Comparison of ENCODE assay signal across 1 cellular context in the genomic region with DNA sequence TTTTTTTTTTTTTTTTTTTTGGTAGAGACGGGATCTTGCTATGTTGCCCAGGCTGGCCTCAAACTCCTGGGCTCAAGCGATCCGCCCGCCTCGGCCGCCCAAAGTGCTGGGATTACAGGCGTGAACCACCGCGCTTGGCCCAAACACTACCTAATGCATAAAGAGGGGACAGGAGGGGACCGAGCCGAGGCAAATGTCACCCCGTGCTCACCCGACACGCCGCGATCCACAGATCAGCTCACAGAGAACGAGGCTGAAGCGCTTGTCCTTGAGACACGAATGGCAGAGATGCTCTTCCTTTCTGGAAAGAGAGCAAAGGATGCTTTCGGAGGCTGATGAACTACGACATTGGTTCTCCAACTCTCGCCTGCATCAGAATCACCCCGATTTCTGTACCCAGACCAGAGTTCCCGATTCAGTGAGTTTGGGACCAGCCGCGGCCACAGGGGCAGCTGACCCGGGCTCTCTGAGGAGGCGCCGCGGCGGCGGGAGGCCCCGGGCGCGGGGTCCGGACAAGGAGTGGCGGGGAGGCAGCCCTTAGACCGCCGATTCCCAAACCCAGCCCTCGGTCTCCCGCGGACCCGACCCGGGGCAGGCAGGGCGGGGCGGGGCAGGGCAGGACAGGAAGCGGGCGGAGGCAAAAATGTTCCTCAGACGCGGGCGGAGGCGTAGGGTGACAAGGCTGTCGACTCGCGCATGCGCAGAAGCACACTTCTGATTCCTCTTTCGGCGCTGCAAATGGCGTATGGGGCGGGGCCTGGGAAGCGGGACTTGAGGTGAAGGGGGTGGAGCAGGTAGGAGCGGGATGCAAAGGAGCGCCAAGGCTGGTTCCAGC.
TF ChIP-seq lines count a peak whose summit lies in the region.

Gene ZNF699, minus strand, starts transcription at position 700 of the 835 bp plus-strand sequence. CDS start 4,719 bp downstream, outside the sequence.

TF ChIP-seq in HepG2, 621 proteins besides CTCF, POLR2A, EP300 and RAD21 (continued from another document and continues in another):
- TF ChIP-seq, protein P1, sequence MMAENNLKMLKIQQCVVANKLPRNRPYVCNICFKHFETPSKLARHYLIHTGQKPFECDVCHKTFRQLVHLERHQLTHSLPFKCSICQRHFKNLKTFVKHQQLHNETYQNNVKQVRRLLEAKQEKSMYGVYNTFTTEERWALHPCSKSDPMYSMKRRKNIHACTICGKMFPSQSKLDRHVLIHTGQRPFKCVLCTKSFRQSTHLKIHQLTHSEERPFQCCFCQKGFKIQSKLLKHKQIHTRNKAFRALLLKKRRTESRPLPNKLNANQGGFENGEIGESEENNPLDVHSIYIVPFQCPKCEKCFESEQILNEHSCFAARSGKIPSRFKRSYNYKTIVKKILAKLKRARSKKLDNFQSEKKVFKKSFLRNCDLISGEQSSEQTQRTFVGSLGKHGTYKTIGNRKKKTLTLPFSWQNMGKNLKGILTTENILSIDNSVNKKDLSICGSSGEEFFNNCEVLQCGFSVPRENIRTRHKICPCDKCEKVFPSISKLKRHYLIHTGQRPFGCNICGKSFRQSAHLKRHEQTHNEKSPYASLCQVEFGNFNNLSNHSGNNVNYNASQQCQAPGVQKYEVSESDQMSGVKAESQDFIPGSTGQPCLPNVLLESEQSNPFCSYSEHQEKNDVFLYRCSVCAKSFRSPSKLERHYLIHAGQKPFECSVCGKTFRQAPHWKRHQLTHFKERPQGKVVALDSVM (CRISPR knock-in tag; IDR thresholded peaks at IDR 0.05) = 0 out of 2 replicates have a peak, but pooled peaks have one; percentile 12
- TF ChIP-seq SYNCRIP (IDR thresholded peaks at IDR 0.05; ENCODE audit: insufficient read depth, low read depth, low read length) (no peak), ZBTB20 (CRISPR knock-in tag; IDR thresholded peaks at IDR 0.05; ENCODE audit: borderline replicate concordance, low read depth) (no peak), HNF1B (CRISPR knock-in tag; IDR thresholded peaks at IDR 0.05) (no peak), SETDB1 (CRISPR knock-in tag; IDR thresholded peaks at IDR 0.05; ENCODE audit: borderline replicate concordance) (no peak), KAT8 (CRISPR knock-in tag; IDR thresholded peaks at IDR 0.05) (peak; percentile 47; the same call in 1 of the 2 replicates), POLR2AphosphoS5 (IDR thresholded peaks at IDR 0.05; ENCODE audit: low read depth, low read length) (peak; percentile 41; the same call in 1 of the 2 replicates), JUN (CRISPR knock-in tag; IDR thresholded peaks at IDR 0.05) (no peak), BRCA1 (CRISPR knock-in tag; IDR thresholded peaks at IDR 0.05) (no peak), ZNF747 (CRISPR knock-in tag; IDR thresholded peaks at IDR 0.05; ENCODE audit: borderline replicate concordance) (no peak), ZMYM2 (CRISPR knock-in tag; IDR thresholded peaks at IDR 0.05) (no peak), ZNF552 (CRISPR knock-in tag; IDR thresholded peaks at IDR 0.05; ENCODE audit: borderline replicate concordance) (no peak), MED8 (CRISPR knock-in tag; IDR thresholded peaks at IDR 0.05; ENCODE audit: insufficient replicate concordance) (no peak), ZSCAN5A (CRISPR knock-in tag; IDR thresholded peaks at IDR 0.05; ENCODE audit: borderline replicate concordance) (no peak), ZNF20 (CRISPR knock-in tag; IDR thresholded peaks at IDR 0.05) (no peak), ZC3H4 (CRISPR knock-in tag; IDR thresholded peaks at IDR 0.05; ENCODE audit: borderline replicate concordance) (no peak), ZNF768 (CRISPR knock-in tag; IDR thresholded peaks at IDR 0.05) (peak; percentile 16; the same call in 1 of the 2 replicates), ZBTB43 (CRISPR knock-in tag; conservative IDR thresholded peaks at IDR 0.05) (no peak), ZNF788 (CRISPR knock-in tag; IDR thresholded peaks at IDR 0.05; ENCODE audit: borderline replicate concordance) (peak; percentile 12; the same call in 1 of the 2 replicates), JDP2 (CRISPR knock-in tag; IDR thresholded peaks at IDR 0.05; ENCODE audit: borderline replicate concordance) (no peak), NR1H2 (CRISPR knock-in tag; IDR thresholded peaks at IDR 0.05; ENCODE audit: borderline replicate concordance, low read depth) (no peak), ZNF816 (CRISPR knock-in tag; IDR thresholded peaks at IDR 0.05; ENCODE audit: borderline replicate concordance) (no peak), NR0B2 (CRISPR knock-in tag; IDR thresholded peaks at IDR 0.05) (no peak), HOXA3 (CRISPR knock-in tag; IDR thresholded peaks at IDR 0.05) (peak; percentile 36; the same call in 1 of the 2 replicates), PPARG (CRISPR knock-in tag; conservative IDR thresholded peaks at IDR 0.05) (no peak), ZIK1 (CRISPR knock-in tag; IDR thresholded peaks at IDR 0.05; ENCODE audit: borderline replicate concordance, low read depth) (no peak), REXO4 (CRISPR knock-in tag; IDR thresholded peaks at IDR 0.05; ENCODE audit: borderline replicate concordance) (no peak), FOXP1 (IDR thresholded peaks at IDR 0.05) (no peak), FOXP1 (CRISPR knock-in tag; IDR thresholded peaks at IDR 0.05) (no peak), RBM22 (optimal IDR thresholded peaks at IDR 0.05; ENCODE audit: low read length) (no peak), TBP (CRISPR knock-in tag; IDR thresholded peaks at IDR 0.05) (no peak), CBX1 (IDR thresholded peaks at IDR 0.05; ENCODE audit: low read depth) (no peak), SPEN (CRISPR knock-in tag; IDR thresholded peaks at IDR 0.05; ENCODE audit: low read depth) (no peak)
- TF ChIP-seq, protein P2, sequence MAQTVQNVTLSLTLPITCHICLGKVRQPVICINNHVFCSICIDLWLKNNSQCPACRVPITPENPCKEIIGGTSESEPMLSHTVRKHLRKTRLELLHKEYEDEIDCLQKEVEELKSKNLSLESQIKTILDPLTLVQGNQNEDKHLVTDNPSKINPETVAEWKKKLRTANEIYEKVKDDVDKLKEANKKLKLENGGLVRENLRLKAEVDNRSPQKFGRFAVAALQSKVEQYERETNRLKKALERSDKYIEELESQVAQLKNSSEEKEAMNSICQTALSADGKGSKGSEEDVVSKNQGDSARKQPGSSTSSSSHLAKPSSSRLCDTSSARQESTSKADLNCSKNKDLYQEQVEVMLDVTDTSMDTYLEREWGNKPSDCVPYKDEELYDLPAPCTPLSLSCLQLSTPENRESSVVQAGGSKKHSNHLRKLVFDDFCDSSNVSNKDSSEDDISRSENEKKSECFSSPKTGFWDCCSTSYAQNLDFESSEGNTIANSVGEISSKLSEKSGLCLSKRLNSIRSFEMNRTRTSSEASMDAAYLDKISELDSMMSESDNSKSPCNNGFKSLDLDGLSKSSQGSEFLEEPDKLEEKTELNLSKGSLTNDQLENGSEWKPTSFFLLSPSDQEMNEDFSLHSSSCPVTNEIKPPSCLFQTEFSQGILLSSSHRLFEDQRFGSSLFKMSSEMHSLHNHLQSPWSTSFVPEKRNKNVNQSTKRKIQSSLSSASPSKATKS (CRISPR knock-in tag; IDR thresholded peaks at IDR 0.05) = no peak
- TF ChIP-seq, protein P3, sequence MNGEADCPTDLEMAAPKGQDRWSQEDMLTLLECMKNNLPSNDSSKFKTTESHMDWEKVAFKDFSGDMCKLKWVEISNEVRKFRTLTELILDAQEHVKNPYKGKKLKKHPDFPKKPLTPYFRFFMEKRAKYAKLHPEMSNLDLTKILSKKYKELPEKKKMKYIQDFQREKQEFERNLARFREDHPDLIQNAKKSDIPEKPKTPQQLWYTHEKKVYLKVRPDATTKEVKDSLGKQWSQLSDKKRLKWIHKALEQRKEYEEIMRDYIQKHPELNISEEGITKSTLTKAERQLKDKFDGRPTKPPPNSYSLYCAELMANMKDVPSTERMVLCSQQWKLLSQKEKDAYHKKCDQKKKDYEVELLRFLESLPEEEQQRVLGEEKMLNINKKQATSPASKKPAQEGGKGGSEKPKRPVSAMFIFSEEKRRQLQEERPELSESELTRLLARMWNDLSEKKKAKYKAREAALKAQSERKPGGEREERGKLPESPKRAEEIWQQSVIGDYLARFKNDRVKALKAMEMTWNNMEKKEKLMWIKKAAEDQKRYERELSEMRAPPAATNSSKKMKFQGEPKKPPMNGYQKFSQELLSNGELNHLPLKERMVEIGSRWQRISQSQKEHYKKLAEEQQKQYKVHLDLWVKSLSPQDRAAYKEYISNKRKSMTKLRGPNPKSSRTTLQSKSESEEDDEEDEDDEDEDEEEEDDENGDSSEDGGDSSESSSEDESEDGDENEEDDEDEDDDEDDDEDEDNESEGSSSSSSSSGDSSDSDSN (CRISPR knock-in tag; IDR thresholded peaks at IDR 0.05) = peak; percentile 41; the same call in 1 of the 2 replicates
- TF ChIP-seq, protein P4, sequence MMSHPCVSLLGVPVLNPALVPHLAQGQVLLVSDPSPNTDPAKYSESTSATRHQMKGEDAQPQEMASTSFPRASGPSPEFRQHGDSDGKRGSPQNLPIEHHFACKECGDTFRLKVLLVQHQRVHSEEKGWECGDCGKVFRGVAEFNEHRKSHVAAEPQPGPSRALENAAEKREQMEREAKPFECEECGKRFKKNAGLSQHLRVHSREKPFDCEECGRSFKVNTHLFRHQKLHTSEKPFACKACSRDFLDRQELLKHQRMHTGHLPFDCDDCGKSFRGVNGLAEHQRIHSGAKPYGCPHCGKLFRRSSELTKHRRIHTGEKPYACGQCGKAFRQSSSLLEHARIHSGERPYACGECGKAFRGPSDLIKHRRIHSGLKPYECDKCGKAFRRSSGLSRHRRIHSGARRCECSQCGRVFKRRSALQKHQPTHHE (CRISPR knock-in tag; IDR thresholded peaks at IDR 0.05; ENCODE audit: borderline replicate concordance) = no peak
- TF ChIP-seq, protein P5, sequence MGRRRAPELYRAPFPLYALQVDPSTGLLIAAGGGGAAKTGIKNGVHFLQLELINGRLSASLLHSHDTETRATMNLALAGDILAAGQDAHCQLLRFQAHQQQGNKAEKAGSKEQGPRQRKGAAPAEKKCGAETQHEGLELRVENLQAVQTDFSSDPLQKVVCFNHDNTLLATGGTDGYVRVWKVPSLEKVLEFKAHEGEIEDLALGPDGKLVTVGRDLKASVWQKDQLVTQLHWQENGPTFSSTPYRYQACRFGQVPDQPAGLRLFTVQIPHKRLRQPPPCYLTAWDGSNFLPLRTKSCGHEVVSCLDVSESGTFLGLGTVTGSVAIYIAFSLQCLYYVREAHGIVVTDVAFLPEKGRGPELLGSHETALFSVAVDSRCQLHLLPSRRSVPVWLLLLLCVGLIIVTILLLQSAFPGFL (CRISPR knock-in tag; IDR thresholded peaks at IDR 0.05) = no peak
- TF ChIP-seq, protein P6, sequence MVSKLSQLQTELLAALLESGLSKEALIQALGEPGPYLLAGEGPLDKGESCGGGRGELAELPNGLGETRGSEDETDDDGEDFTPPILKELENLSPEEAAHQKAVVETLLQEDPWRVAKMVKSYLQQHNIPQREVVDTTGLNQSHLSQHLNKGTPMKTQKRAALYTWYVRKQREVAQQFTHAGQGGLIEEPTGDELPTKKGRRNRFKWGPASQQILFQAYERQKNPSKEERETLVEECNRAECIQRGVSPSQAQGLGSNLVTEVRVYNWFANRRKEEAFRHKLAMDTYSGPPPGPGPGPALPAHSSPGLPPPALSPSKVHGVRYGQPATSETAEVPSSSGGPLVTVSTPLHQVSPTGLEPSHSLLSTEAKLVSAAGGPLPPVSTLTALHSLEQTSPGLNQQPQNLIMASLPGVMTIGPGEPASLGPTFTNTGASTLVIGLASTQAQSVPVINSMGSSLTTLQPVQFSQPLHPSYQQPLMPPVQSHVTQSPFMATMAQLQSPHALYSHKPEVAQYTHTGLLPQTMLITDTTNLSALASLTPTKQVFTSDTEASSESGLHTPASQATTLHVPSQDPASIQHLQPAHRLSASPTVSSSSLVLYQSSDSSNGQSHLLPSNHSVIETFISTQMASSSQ (IDR thresholded peaks at IDR 0.05; ENCODE audit: low read depth) = no peak
- TF ChIP-seq, protein P6 (CRISPR knock-in tag; IDR thresholded peaks at IDR 0.05; ENCODE audit: borderline replicate concordance) = no peak
